ENCODE assay signal across 21 cellular contexts in the genomic region with DNA sequence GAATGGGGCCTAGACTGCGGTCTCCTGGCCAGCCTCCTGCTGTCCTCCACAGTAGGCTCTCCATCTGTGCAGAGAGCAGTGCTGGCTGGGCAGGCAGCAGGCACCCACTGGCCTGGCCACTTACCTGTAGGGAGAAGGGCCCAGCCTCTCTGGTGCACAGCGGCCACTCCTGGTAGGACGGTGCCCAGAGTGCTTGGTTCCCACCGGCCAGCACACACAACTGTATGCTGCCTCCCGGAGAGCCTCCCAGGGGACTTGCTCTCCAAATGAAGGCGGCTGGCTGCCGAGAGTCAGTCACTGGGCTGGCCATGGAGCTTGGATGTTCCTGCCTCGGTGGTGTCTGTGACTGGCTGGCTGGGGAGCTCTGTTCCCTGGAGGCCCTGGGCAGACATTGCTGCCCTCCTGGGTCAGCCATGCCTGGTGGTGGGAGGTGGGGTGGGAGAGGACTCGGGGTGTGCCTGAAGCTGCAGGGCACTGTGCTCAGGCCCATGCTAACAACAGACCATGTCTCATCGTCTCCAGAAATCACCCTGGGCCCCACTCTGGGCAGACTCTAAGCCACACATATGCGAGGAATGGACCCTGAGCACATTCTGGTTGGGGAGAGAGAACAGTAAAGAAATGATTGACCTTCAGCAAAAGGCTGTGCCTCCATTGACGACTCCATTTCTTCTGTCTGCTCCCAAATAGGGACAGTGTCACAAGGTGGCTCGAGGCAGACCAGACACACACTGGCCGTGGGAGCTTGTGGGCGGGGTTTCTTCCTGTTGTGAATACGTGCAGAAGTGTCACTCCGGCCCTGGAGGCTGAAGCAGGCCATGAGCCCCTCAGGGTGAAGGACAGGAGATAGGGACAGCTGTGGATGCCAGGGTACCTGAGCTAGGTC.
A peak's percentile ranks its signal among the peaks of the same experiment; 100 is the strongest.
DNase-seq lines count a peak whose midpoint lies in the region; ATAC-seq and TF ChIP-seq lines count a peak whose summit lies in the region.
"Had no signal": no experiment of that assay in that cellular context is flagged by ENCODE, and none has a peak within 500 bp of the region (broad histone marks: within the 10 kb centered on the region; RNA-seq: fewer than 3 reads in every experiment).

No MANE protein-coding gene starts in this region.

- no peak overlapping the region for H3K4me3 ChIP-seq in smooth muscle cell
- H3K4me3 ChIP-seq in GM23248: no peak overlapping the region
- H3K4me3 ChIP-seq: SJSA1 had no signal

- H2AFZ ChIP-seq in smooth muscle cell (ENCODE audit: low read depth) (no peak overlapping the region), GM23248 (no peak overlapping the region)

- no peaks in the 10 kb centered on the region for H3K79me2 ChIP-seq in smooth muscle cell (ENCODE audit: low read depth)
- no peaks in the 10 kb centered on the region for H3K79me2 ChIP-seq in GM23248 (ENCODE audit: insufficient read depth)

- no peaks in the 10 kb centered on the region for H3K36me3 ChIP-seq in smooth muscle cell (ENCODE audit: low read depth)
- H3K36me3 ChIP-seq in GM23248 (ENCODE audit: low read depth): no peaks in the 10 kb centered on the region
- H3K36me3 ChIP-seq: SJSA1 had no signal

- H3K27ac ChIP-seq in smooth muscle cell (ENCODE audit: low read depth): peak overlapping the region; percentile 44
- H3K27ac ChIP-seq in GM23248: no peak overlapping the region
- H3K27ac ChIP-seq: SJSA1 had no signal

- no peaks in the 10 kb centered on the region for H3K4me1 Mint-ChIP-seq in activated naive CD4-positive, alpha-beta T cell treated with anti-CD3 and anti-CD28 coated beads, Interleukin-2, amount 10 ng/mL, durations not matched to agents 7 days and 5 days
- peaks cover 16% of the 10 kb centered on the region for H3K4me1 Mint-ChIP-seq in neural crest cell

- H3K27me3 ChIP-seq in smooth muscle cell (ENCODE audit: low read depth): no peaks in the 10 kb centered on the region
- no peaks in the 10 kb centered on the region for H3K27me3 ChIP-seq in GM23248 (replicated peaks; ENCODE audit: insufficient read depth)
- H3K27me3 ChIP-seq: SJSA1 had no signal

- 66% methylated on average over 17 of the region's 17 CpGs for WGBS in smooth muscle cell (ENCODE audit: low lambda C conversion rate)
- 94 to 95% methylated on average over 17 of the region's 17 CpGs for WGBS in GM23248 (ENCODE audit: low coverage in 1 of 2, low lambda C conversion rate in 2 of 2, missing lambda C conversion rate in 2 of 2), 2 experiments

- in situ Hi-C loops in GM23248 (cut with MboI): no loop called here

- peak overlapping the region; percentile 73 for H3K4me2 ChIP-seq in smooth muscle cell
- no peak overlapping the region for H3K4me2 ChIP-seq in GM23248 (ENCODE audit: unreplicated experiment)

- no peaks in the 10 kb centered on the region for H3K9me3 Mint-ChIP-seq in activated naive CD4-positive, alpha-beta T cell treated with anti-CD3 and anti-CD28 coated beads, Interleukin-2, amount 50 U/mL, for 72 hours
- H3K9me3 Mint-ChIP-seq in activated naive CD4-positive, alpha-beta T cell treated with anti-CD3 and anti-CD28 coated beads, Interleukin-2, amount 10 ng/mL, durations not matched to agents 7 days and 5 days: no peaks in the 10 kb centered on the region
- H3K9me3 Mint-ChIP-seq in neural crest cell: peaks cover 2% of the 10 kb centered on the region
- H3K9me3 Mint-ChIP-seq: CD4-positive, alpha-beta T cell; H9 had no signal

- no peak overlapping the region for H3K9ac ChIP-seq in smooth muscle cell (ENCODE audit: low read depth)
- H3K9ac ChIP-seq in GM23248: no peak overlapping the region

- CTCF ChIA-PET in activated naive CD4-positive, alpha-beta T cell treated with anti-CD3 and anti-CD28 coated beads, Interleukin-2, amount 10 ng/mL, durations not matched to agents 7 days and 5 days (lab: Charles Lee): no interaction called here

- H3K27me3 Mint-ChIP-seq in activated naive CD4-positive, alpha-beta T cell treated with anti-CD3 and anti-CD28 coated beads, Interleukin-2, amount 10 ng/mL, durations not matched to agents 7 days and 5 days: no peaks in the 10 kb centered on the region
- H3K27me3 Mint-ChIP-seq in neural crest cell (ENCODE audit: low read depth): no peaks in the 10 kb centered on the region
- H3K27me3 Mint-ChIP-seq: CD4-positive, alpha-beta T cell had no signal

- no peak for ATAC-seq in activated naive CD4-positive, alpha-beta T cell treated with anti-CD3 and anti-CD28 coated beads, Interleukin-2, amount 50 U/mL, for 72 hours
- ATAC-seq: Right ventricle myocardium inferior had no signal

- peak overlapping the region; percentile 33 to 40 for H3K27ac Mint-ChIP-seq in activated naive CD4-positive, alpha-beta T cell treated with anti-CD3 and anti-CD28 coated beads, Interleukin-2, amount 50 U/mL, for 72 hours
- no peak overlapping the region for H3K27ac Mint-ChIP-seq in activated naive CD4-positive, alpha-beta T cell treated with anti-CD3 and anti-CD28 coated beads, Interleukin-2, amount 10 ng/mL, durations not matched to agents 7 days and 5 days
- H3K27ac Mint-ChIP-seq in neural crest cell (ENCODE audit: unreplicated experiment): peak overlapping the region; percentile 12
- H3K27ac Mint-ChIP-seq: CD4-positive, alpha-beta T cell had no signal

- H3K4me3 Mint-ChIP-seq in activated naive CD4-positive, alpha-beta T cell treated with anti-CD3 and anti-CD28 coated beads, Interleukin-2, amount 10 ng/mL, durations not matched to agents 7 days and 5 days: no peak overlapping the region
- no peak overlapping the region for H3K4me3 Mint-ChIP-seq in neural crest cell
- H3K4me3 Mint-ChIP-seq: CD4-positive, alpha-beta T cell; H9 had no signal

- no peaks in the 10 kb centered on the region for H3F3A ChIP-seq in smooth muscle cell (ENCODE audit: low read depth)
- H3F3A ChIP-seq in GM23248 (ENCODE audit: insufficient read depth): peaks cover 4% of the 10 kb centered on the region

- H3K36me3 Mint-ChIP-seq in activated naive CD4-positive, alpha-beta T cell treated with anti-CD3 and anti-CD28 coated beads, Interleukin-2, amount 50 U/mL, for 72 hours: no peaks in the 10 kb centered on the region
- H3K36me3 Mint-ChIP-seq in activated naive CD4-positive, alpha-beta T cell treated with anti-CD3 and anti-CD28 coated beads, Interleukin-2, amount 10 ng/mL, durations not matched to agents 7 days and 5 days: no peaks in the 10 kb centered on the region
- H3K36me3 Mint-ChIP-seq in neural crest cell (ENCODE audit: low read depth): peaks cover 2% of the 10 kb centered on the region

- H3K9me2 ChIP-seq in GM23248 (ENCODE audit: insufficient read depth): no peaks in the 10 kb centered on the region

- TF ChIP-seq CTCF in neural crest cell (conservative IDR thresholded peaks at IDR 0.05) (no peak), smooth muscle cell (IDR thresholded peaks at IDR 0.05; ENCODE audit: borderline replicate concordance, insufficient read depth, poor library complexity, severe bottlenecking) (no peak)

- H3K9me3 ChIP-seq in smooth muscle cell (replicated peaks; ENCODE audit: low read depth): no peaks in the 10 kb centered on the region
- no peaks in the 10 kb centered on the region for H3K9me3 ChIP-seq in GM23248 (ENCODE audit: low read depth)
- H3K9me3 ChIP-seq: SJSA1 had no signal

- H3K4me1 ChIP-seq in smooth muscle cell (ENCODE audit: low read depth) (peaks cover 14% of the 10 kb centered on the region), GM23248 (ENCODE audit: insufficient read depth) (peaks cover 1% of the 10 kb centered on the region)

- no peak for DNase-seq in activated naive CD4-positive, alpha-beta T cell treated with anti-CD3 and anti-CD28 coated beads, Interleukin-2, amount 50 U/mL, for 72 hours (ENCODE audit: low spot score in 2 of 2)
- DNase-seq in activated naive CD4-positive, alpha-beta T cell treated with anti-CD3 and anti-CD28 coated beads, Interleukin-2, amount 10 ng/mL, durations not matched to agents 7 days and 5 days: no peak
- DNase-seq in amniotic epithelial cell (ENCODE audit: low read depth): peak; percentile 47
- DNase-seq in neural crest cell (ENCODE audit: low read depth, low spot score): no peak
- no peak for DNase-seq in smooth muscle cell (lab: John Stamatoyannopoulos, UW; ENCODE audit: unreplicated experiment)
- DNase-seq in activated CD4-positive, alpha-beta T cell treated with anti-CD3 and anti-CD28 coated beads for 1 hour: no peak
- no peak for DNase-seq in GM23248
- DNase-seq in HCEC 1CT: no peak
- DNase-seq: CD4-positive, alpha-beta T cell; COR-L47; DMS 273 treated with DMSO at 0.1 percent for 48 hours; DMS79 treated with DMSO at 0.1 percent for 48 hours; H9; KG1; NCI-H1092; NCI-H1436; NCI-H187 treated with DMSO at 0.1 percent for 48 hours; NCI-H524 treated with DMSO at 0.1 percent for 48 hours; NCI-H82 had no signal

- no peaks in the 10 kb centered on the region for H4K20me1 ChIP-seq in smooth muscle cell (ENCODE audit: low read depth)
- no peaks in the 10 kb centered on the region for H4K20me1 ChIP-seq in GM23248 (ENCODE audit: insufficient read depth)
